Comparison of ENCODE assay signal across 34 cellular contexts in the genomic region with DNA sequence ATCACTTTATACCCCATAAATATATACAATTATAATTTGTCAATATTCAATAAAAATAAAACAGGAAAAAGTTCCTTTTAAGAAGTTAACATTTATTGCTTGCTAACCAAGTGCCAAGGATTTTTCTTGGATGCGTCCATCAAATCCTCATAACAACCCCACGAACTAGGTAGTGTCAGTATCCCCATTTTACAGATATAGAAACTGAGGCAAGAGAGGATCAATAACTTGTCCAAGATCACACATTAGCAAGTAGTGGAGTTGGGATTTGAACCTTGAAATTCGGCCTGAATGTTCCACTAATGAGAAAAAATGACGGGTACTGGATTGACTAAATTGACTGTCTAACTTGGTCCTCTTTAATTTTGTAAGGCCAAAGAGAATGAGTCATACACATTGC.
"Had no signal": no experiment of that assay in that cellular context is flagged by ENCODE, and none has a peak within 500 bp of the region (broad histone marks: within the 10 kb centered on the region; RNA-seq: fewer than 3 reads in every experiment).

No MANE protein-coding gene starts in this region.

- H3K9me3 ChIP-seq: MG63 had no signal

- H3K27me3 ChIP-seq: MG63 had no signal

- H3K36me3 ChIP-seq: MG63 had no signal

- DNase-seq: Karpas-422, Kasumi-1, MG63, MM.1S, NCI-H1048, NCI-H1092, NCI-H1092 treated with DMSO at 0.1 percent for 48 hours, NCI-H1105, NCI-H1105 treated with DMSO at 0.1 percent for 48 hours, NCI-H1417, NCI-H1417 treated with DMSO at 0.1 percent for 48 hours, NCI-H1436, NCI-H1436 treated with DMSO at 0.1 percent for 48 hours, NCI-H146, NCI-H1694, NCI-H1694 treated with DMSO at 0.1 percent for 48 hours, NCI-H187, NCI-H187 treated with DMSO at 0.1 percent for 48 hours, NCI-H1930, NCI-H2029, NCI-H2029 treated with DMSO at 0.1 percent for 48 hours, NCI-H2081, NCI-H2081 treated with DMSO at 0.1 percent for 48 hours, NCI-H2107, NCI-H2171, NCI-H2171 treated with DMSO at 0.1 percent for 48 hours, NCI-H2227 treated with DMSO at 0.1 percent for 48 hours, NCI-H226, NCI-H345, NCI-H446, NCI-H446 treated with DMSO at 0.1 percent for 48 hours, NCI-H510A, NCI-H510A treated with DMSO at 0.1 percent for 48 hours, NCI-H524 had no signal

- H3K4me3 ChIP-seq: MG63 had no signal
